ENCODE assay signal across 26 cellular contexts in genomic region chr13:49439609-49440008, GRCh38. TPM values are rescaled to one million over a fixed set of nuclear protein-coding genes. Genes with fewer than 3 reads are reported as not detected.
DNase-seq lines count a peak whose midpoint lies in the region; ATAC-seq, FAIRE-seq and TF ChIP-seq lines count a peak whose summit lies in the region.
"Had no signal": no experiment of that assay in that cellular context is flagged by ENCODE, and none has a peak within 500 bp of the region (broad histone marks: within the 10 kb centered on the region; RNA-seq: fewer than 3 reads in every experiment).

No MANE protein-coding gene starts in this region.

- no peak overlapping the region for H3K4me2 ChIP-seq in GM12878 (ENCODE audit: control insufficient read depth, insufficient read depth)
- H3K4me2 ChIP-seq: BLaER1, SK-N-SH had no signal

- no peak for TF ChIP-seq CTCF in GM12878 (IDR thresholded peaks at IDR 0.05 in 2 of 3, conservative IDR thresholded peaks at IDR 0.05 in 1 of 3; ENCODE audit: control insufficient read depth in 2 of 3, extremely low read depth in 1 of 3, insufficient read depth in 1 of 3, low read depth in 3 of 3, low read length in 3 of 3)

- H3K36me3 ChIP-seq in GM12878 (ENCODE audit: control insufficient read depth in 2 of 2, insufficient read depth in 2 of 2, low read length in 1 of 2): no peaks in the 10 kb centered on the region
- H3K36me3 ChIP-seq: BLaER1, HAP-1 had no signal

- peaks cover 5% of the 10 kb centered on the region; the same call in 1 of the 2 replicates for H3K4me1 ChIP-seq in GM12878 (ENCODE audit: control insufficient read depth, insufficient read depth, low read length)

- no peak for TF ChIP-seq RAD21 in GM12878 (IDR thresholded peaks at IDR 0.05; ENCODE audit: insufficient read depth, low read depth, low read length)

- TF ChIP-seq EP300 in GM12878 (IDR thresholded peaks at IDR 0.05; ENCODE audit: borderline replicate concordance in 1 of 2, control insufficient read depth in 1 of 2, low read depth in 2 of 2, low read length in 2 of 2): no peak

- H3K27me3 ChIP-seq in GM12878 (replicated peaks in 1 of 2; ENCODE audit: control insufficient read depth in 2 of 2, insufficient read depth in 2 of 2, low read length in 1 of 2): no peaks in the 10 kb centered on the region
- H3K27me3 ChIP-seq: BLaER1 had no signal

- FAIRE-seq in GM12878 (lab: Jason Lieb, UNC): no peak
- FAIRE-seq: RCC 7860 had no signal

- 17% methylated on average over 2 of the region's 2 CpGs for WGBS in GM12878 (ENCODE audit: insufficient coverage, insufficient replicate concordance, low lambda C conversion rate, missing lambda C conversion rate)

- BruUV-seq in GM12878 (replicated peaks; lab: Mats Ljungman, UMichigan): no TSS peak

- DNase-seq in NCI-H2171 treated with DMSO at 0.1 percent for 48 hours (lab: John Stamatoyannopoulos, UW) (peak; percentile 7), NCI-H2171 (lab: John Stamatoyannopoulos, UW) (no peak), NCI-H526 treated with DMSO at 0.1 percent for 48 hours (lab: John Stamatoyannopoulos, UW) (peak; percentile 34), GM12878 (ENCODE audit: low read depth, low spot score) (no peak), NOMO-1 treated with DMSO at 0.1 percent for 48 hours (lab: John Stamatoyannopoulos, UW; ENCODE audit: unreplicated experiment) (no peak), UCSD-AML1 (lab: John Stamatoyannopoulos, UW; ENCODE audit: unreplicated experiment) (no peak)
- no peak for DNase-seq in stimulated activated CD4-positive, alpha-beta T cell treated with anti-CD3 and anti-CD28 coated beads, Interleukin-12 subunit alpha, Interleukin-12 subunit beta, amount 100 ng/mL, for 4 hours
- DNase-seq: CD4-positive, alpha-beta memory T cell; COR-L47; DND-41; GOT3; HFFc6; IMR-90; KG1; MM.1S; NCI-H1048; NCI-H1417; NCI-H1694; NCI-H2029 treated with DMSO at 0.1 percent for 48 hours; NCI-H226; NCI-H69; SK-N-SH; T-helper 17 cell had no signal

- no peaks in the 10 kb centered on the region for H3K9me3 ChIP-seq in GM12878 (replicated peaks; ENCODE audit: control insufficient read depth, insufficient read depth, low read length)
- H3K9me3 ChIP-seq: BLaER1, HAP-1, SK-N-SH had no signal

- H3K79me2 ChIP-seq in GM12878 (ENCODE audit: control insufficient read depth, insufficient read depth, low read length): no peaks in the 10 kb centered on the region; the same call in 1 of the 2 replicates

- H3K27ac ChIP-seq in GM12878 (ENCODE audit: control insufficient read depth, insufficient read depth): no peak overlapping the region
- H3K27ac ChIP-seq: BLaER1 had no signal

- H3K9ac ChIP-seq in GM12878 (ENCODE audit: control insufficient read depth, insufficient read depth, low read length): no peak overlapping the region
- H3K9ac ChIP-seq: BLaER1, SK-N-SH had no signal

- RAD21 ChIA-PET in GM12878 (lab: Charles Lee; ENCODE audit: unreplicated experiment): interaction anchor here (1.3 kb wide), 1 partner anchor 133 kb away, joined by 3 read pairs; no protein-coding TSS in a partner anchor

- no peak for ATAC-seq in GM12878
- ATAC-seq: T-helper 17 cell had no signal

- CTCF ChIA-PET in GM12878 (lab: Yijun Ruan, JAX): interaction anchor here (1.3 kb wide), 1 partner anchor 53 kb away, joined by 3 read pairs; no protein-coding TSS in a partner anchor

- TF ChIP-seq POLR2A in GM12878 (IDR thresholded peaks at IDR 0.05; ENCODE audit: low read depth, low read length): no peak

- intact Hi-C loops in GM12878 (cut with micrococcal nuclease; ENCODE audit: unreplicated experiment): loop anchor here (10.0 kb wide), 2 partner anchors 245 to 345 kb away; no protein-coding TSS in a partner anchor

- H2AFZ ChIP-seq in GM12878 (ENCODE audit: control insufficient read depth, low read depth, low read length): no peak overlapping the region

- SMC1A ChIA-PET in GM12878 (lab: Charles Lee; ENCODE audit: uncharacterized antibody, unreplicated experiment): no interaction called here

- in situ Hi-C loops in GM12878 (cut with MboI): no loop called here

- H3K4me3 ChIP-seq in GM12878: no peak overlapping the region
- H3K4me3 ChIP-seq: BLaER1, HAP-1 had no signal

- H4K20me1 ChIP-seq in GM12878 (ENCODE audit: control insufficient read depth, insufficient read depth): no peaks in the 10 kb centered on the region
- H4K20me1 ChIP-seq: BLaER1 had no signal

- POLR2A ChIA-PET in GM12878 (lab: Charles Lee): interaction anchor here (0.7 kb wide), 1 partner anchor 20 kb away, joined by 6 read pairs; no protein-coding TSS in a partner anchor

TF ChIP-seq in GM12878, 131 proteins besides CTCF, POLR2A, EP300 and RAD21 (continues in another document):
- TF ChIP-seq SUZ12 (IDR thresholded peaks at IDR 0.05; ENCODE audit: unreplicated experiment) (no peak), ZNF384 (IDR thresholded peaks at IDR 0.05; ENCODE audit: borderline replicate concordance, low read depth, low read length) (0 out of 2 replicates have a peak, but pooled peaks have one; percentile 32), CEBPB (IDR thresholded peaks at IDR 0.05; ENCODE audit: borderline replicate concordance in 1 of 2, low read depth in 2 of 2, low read length in 2 of 2) (no peak), IKZF2 (IDR thresholded peaks at IDR 0.05) (no peak), STAT1 (conservative IDR thresholded peaks at IDR 0.05) (no peak)

RNA-seq across cellular contexts. Expression of gene CAB39L, which starts 4.3 kb away (rescaled TPM):
- 3.0 and 3.2 TPM in 2 replicates for total RNA-seq in GM12878 (2013; cell fraction: nucleolus; rRNA removed)
- 1.2 and 1.9 TPM in 2 replicates for total RNA-seq in GM12878 (2014; rRNA removed)
- total RNA-seq in GM12878 (2014; rRNA removed; fragmentation: Illumina TruSeq; extraction: Trizol): 1.9 and 2.1 TPM in 2 replicates
- total RNA-seq in GM12878 (2021): 2.2 and 3.0 TPM in 2 replicates
- 2.6 TPM for polyA plus RNA-seq in GM12878 (2011; ENCODE audit: low read depth)
- 2.9 and 5.0 TPM in 2 replicates for polyA plus RNA-seq in GM12878 (2011; rRNA removed)
- polyA plus RNA-seq in GM12878 (2011; cell fraction: cytosol; rRNA removed): 1.4 and 1.9 TPM in 2 replicates
- 1.0 and 1.5 TPM in 2 replicates for polyA plus RNA-seq in GM12878 (2011; cell fraction: nucleus; rRNA removed)
- 2.8 and 3.0 TPM in 2 replicates for polyA plus RNA-seq in GM12878 (2012)
- polyA plus RNA-seq in GM12878 (2014; fragmentation: Illumina TruSeq; extraction: Trizol): 1.9 and 2.0 TPM in 2 replicates
- polyA plus RNA-seq in GM12878 (2014; fragmentation: Nextera tagmentation; extraction: Ambion mirVana): 1 to 10 TPM in 1 of 2 experiments, under 1 TPM in 1; 0.88 to 1.6 TPM
- 1.0 and 1.4 TPM in 2 replicates for polyA plus RNA-seq in GM12878 (2014; rRNA removed)
- 1 to 10 TPM; 1.6 to 1.8 TPM for polyA plus RNA-seq in GM12878 (2016; fragmentation: Nextera tagmentation; extraction: Ambion mirVana)
- polyA minus RNA-seq in GM12878 (2011; rRNA and poly(A)+ RNA removed): 2.8 and 3.0 TPM in 2 replicates
- polyA minus RNA-seq in GM12878 (2011; cell fraction: cytosol; rRNA and poly(A)+ RNA removed): 1.0 and 1.9 TPM in 2 replicates
- polyA minus RNA-seq in GM12878 (2011; cell fraction: nucleus; rRNA and poly(A)+ RNA removed): 1.1 and 1.2 TPM in 2 replicates

RNA-seq across cellular contexts. Expression of gene SETDB2, which starts 4.5 kb away (rescaled TPM):
- total RNA-seq in GM12878 (2013; cell fraction: nucleolus; rRNA removed): 37.4 and 39.0 TPM in 2 replicates
- total RNA-seq in GM12878 (2014; rRNA removed) (5.7 and 6.6 TPM in 2 replicates), GM12878 (2014; rRNA removed; fragmentation: Illumina TruSeq; extraction: Trizol) (8.3 and 9.5 TPM in 2 replicates), GM12878 (2021) (5.7 and 6.6 TPM in 2 replicates)
- polyA plus RNA-seq in GM12878 (2011; ENCODE audit: low read depth): 2.7 TPM
- polyA plus RNA-seq in GM12878 (2011; rRNA removed) (8.9 and 16.8 TPM in 2 replicates), GM12878 (2014; fragmentation: Illumina TruSeq; extraction: Trizol) (8.2 and 8.7 TPM in 2 replicates), GM12878 (2014; fragmentation: Nextera tagmentation; extraction: Ambion mirVana) (1 to 10 TPM; 1.2 to 1.4 TPM), GM12878 (2014; rRNA removed) (3.1 and 4.5 TPM in 2 replicates), GM12878 (2016; fragmentation: Nextera tagmentation; extraction: Ambion mirVana) (10 to 100 TPM in 1 of 2 experiments, 1 to 10 TPM in 1; 8.4 to 10.0 TPM)
- 2.6 and 3.3 TPM in 2 replicates for polyA plus RNA-seq in GM12878 (2011; cell fraction: cytosol; rRNA removed)
- 7.7 and 8.5 TPM in 2 replicates for polyA plus RNA-seq in GM12878 (2011; cell fraction: nucleus; rRNA removed)
- polyA plus RNA-seq in GM12878 (2012): 5.1 and 7.3 TPM in 2 replicates
- polyA minus RNA-seq in GM12878 (2011; rRNA and poly(A)+ RNA removed): 5.4 and 7.6 TPM in 2 replicates
- polyA minus RNA-seq in GM12878 (2011; cell fraction: cytosol; rRNA and poly(A)+ RNA removed): 2.5 and 4.4 TPM in 2 replicates
- 9.9 and 13.2 TPM in 2 replicates for polyA minus RNA-seq in GM12878 (2011; cell fraction: nucleus; rRNA and poly(A)+ RNA removed)

RNA-seq across cellular contexts. Expression of gene PHF11, which starts 56.1 kb away (rescaled TPM):
- total RNA-seq in GM12878 (2013; cell fraction: nucleolus; rRNA removed): 69.4 and 73.9 TPM in 2 replicates
- total RNA-seq in GM12878 (2014; rRNA removed) (17.8 and 24.5 TPM in 2 replicates), GM12878 (2014; rRNA removed; fragmentation: Illumina TruSeq; extraction: Trizol) (35.0 and 36.3 TPM in 2 replicates), GM12878 (2021) (33.9 and 35.6 TPM in 2 replicates)
- 61.1 TPM for polyA plus RNA-seq in GM12878 (2011; ENCODE audit: low read depth)
- polyA plus RNA-seq in GM12878 (2011; rRNA removed) (77.3 and 89.2 TPM in 2 replicates), GM12878 (2014; fragmentation: Illumina TruSeq; extraction: Trizol) (50.1 and 64.6 TPM in 2 replicates), GM12878 (2014; fragmentation: Nextera tagmentation; extraction: Ambion mirVana) (10 to 100 TPM; 16.9 to 23.0 TPM), GM12878 (2014; rRNA removed) (39.7 and 40.9 TPM in 2 replicates), GM12878 (2016; fragmentation: Nextera tagmentation; extraction: Ambion mirVana) (10 to 100 TPM; 24.2 to 31.6 TPM)
- 30.5 and 35.1 TPM in 2 replicates for polyA plus RNA-seq in GM12878 (2011; cell fraction: cytosol; rRNA removed)
- polyA plus RNA-seq in GM12878 (2011; cell fraction: nucleus; rRNA removed): 74.2 and 92.7 TPM in 2 replicates
- 49.4 and 62.6 TPM in 2 replicates for polyA plus RNA-seq in GM12878 (2012)
- 25.4 and 33.2 TPM in 2 replicates for polyA minus RNA-seq in GM12878 (2011; rRNA and poly(A)+ RNA removed)
- polyA minus RNA-seq in GM12878 (2011; cell fraction: cytosol; rRNA and poly(A)+ RNA removed): 12.0 and 12.8 TPM in 2 replicates
- polyA minus RNA-seq in GM12878 (2011; cell fraction: nucleus; rRNA and poly(A)+ RNA removed): 18.4 and 27.5 TPM in 2 replicates

Comparison
In these comparisons a context has a peak if more than half of its experiments do, and no peak if none do; other contexts are left out.
1. DNase-seq: peak in NCI-H2171 treated with DMSO at 0.1 percent for 48 hours (single experiment) and NCI-H526 treated with DMSO at 0.1 percent for 48 hours (single experiment); none in NCI-H2171 (single experiment), GM12878 (single experiment), NOMO-1 treated with DMSO at 0.1 percent for 48 hours (single experiment), stimulated activated CD4-positive, alpha-beta T cell treated with anti-CD3 and anti-CD28 coated beads, Interleukin-12 subunit alpha, Interleukin-12 subunit beta, amount 100 ng/mL, for 4 hours (single experiment) and UCSD-AML1 (single experiment).